Comparison of ENCODE assay signal across 27 cellular contexts in genomic region chr6:150914372-150914771, GRCh38.
"Had no signal": no experiment of that assay in that cellular context is flagged by ENCODE, and none has a peak within 500 bp of the region (broad histone marks: within the 10 kb centered on the region; RNA-seq: fewer than 3 reads in every experiment).

No MANE protein-coding gene starts in this region.

- H3K9me3 Mint-ChIP-seq: stimulated activated naive CD8-positive, alpha-beta T cell treated with anti-CD3 and anti-CD28 coated beads, Interleukin-15, Interleukin-2, amounts not matched to agents 100 ng/mL and 50 ng/mL, for 24 hours had no signal

- H3K4me1 ChIP-seq: left lung, parathyroid adenoma, psoas muscle, upper lobe of right lung had no signal

- H3K9ac ChIP-seq: parathyroid adenoma had no signal

- FAIRE-seq: keratinocyte, urothelium cell line had no signal

- DNase-seq: hippocampal formation; kidney glomerular epithelial cell; left cardiac atrium; left lung; midbrain; mucosa of descending colon; naive thymus-derived CD4-positive, alpha-beta T cell; nucleus accumbens; psoas muscle; stimulated activated CD4-positive, alpha-beta T cell treated with anti-CD3 and anti-CD28 coated beads, Interleukin-12 subunit alpha, Interleukin-12 subunit beta, amount 100 ng/mL, for 4 hours; stimulated activated CD4-positive, alpha-beta T cell treated with anti-CD3 and anti-CD28 coated beads, Interleukin-15, amount 100 ng/mL, for 24 hours; stimulated activated CD4-positive, alpha-beta T cell treated with anti-CD3 and anti-CD28 coated beads, Interleukin-2, amount 100 ng/mL, for 24 hours; stimulated activated CD4-positive, alpha-beta T cell treated with anti-CD3 and anti-CD28 coated beads, Interleukin-4, amount 100 ng/mL, for 1 hour; stimulated activated naive CD4-positive, alpha-beta T cell; tibial artery; trophoblast cell; upper lobe of right lung had no signal

- H3K79me2 ChIP-seq: parathyroid adenoma had no signal

- H3K4me1 Mint-ChIP-seq: naive thymus-derived CD4-positive, alpha-beta T cell had no signal

- H3K4me3 Mint-ChIP-seq: naive thymus-derived CD4-positive, alpha-beta T cell; natural killer cell treated with Interleukin-12 subunit alpha and Interleukin-12 subunit beta and Interleukin-15 and Interleukin-18, amount 100 ng/mL, for 72 hours; neural crest cell; stimulated activated naive CD8-positive, alpha-beta T cell treated with anti-CD3 and anti-CD28 coated beads, Interleukin-15, Interleukin-2, amounts not matched to agents 100 ng/mL and 50 ng/mL, for 24 hours had no signal

- H3K36me3 ChIP-seq: suprapubic skin had no signal

- H3K27me3 Mint-ChIP-seq: naive thymus-derived CD4-positive, alpha-beta T cell; natural killer cell treated with Interleukin-12 subunit alpha and Interleukin-12 subunit beta and Interleukin-15 and Interleukin-18, amount 100 ng/mL, for 72 hours; stimulated activated naive CD8-positive, alpha-beta T cell treated with anti-CD3 and anti-CD28 coated beads, Interleukin-15, Interleukin-2, amounts not matched to agents 100 ng/mL and 50 ng/mL, for 24 hours had no signal

- H3K27ac ChIP-seq: left lung, parathyroid adenoma, psoas muscle, skin epidermis, suprapubic skin, upper lobe of right lung had no signal

- H3K27ac Mint-ChIP-seq: naive thymus-derived CD4-positive, alpha-beta T cell; natural killer cell treated with Interleukin-12 subunit alpha and Interleukin-12 subunit beta and Interleukin-15 and Interleukin-18, amount 100 ng/mL, for 72 hours; stimulated activated naive CD8-positive, alpha-beta T cell treated with anti-CD3 and anti-CD28 coated beads, Interleukin-15, Interleukin-2, amounts not matched to agents 100 ng/mL and 50 ng/mL, for 24 hours had no signal

- H3K4me3 ChIP-seq: left lung, lung, mucosa of descending colon, psoas muscle, skin epidermis, suprapubic skin, thoracic aorta, tibial artery, upper lobe of right lung had no signal

- H3K27me3 ChIP-seq: left lung, suprapubic skin, tibial artery, upper lobe of right lung had no signal

- H2AFZ ChIP-seq: parathyroid adenoma had no signal

- ATAC-seq: mucosa of descending colon; naive thymus-derived CD4-positive, alpha-beta T cell; natural killer cell treated with Interleukin-12 subunit alpha and Interleukin-12 subunit beta and Interleukin-15 and Interleukin-18, amount 100 ng/mL, for 72 hours; psoas muscle; upper lobe of right lung had no signal

- H3K9me3 ChIP-seq: left lung, mucosa of descending colon, psoas muscle, suprapubic skin, thoracic aorta, tibial artery, upper lobe of right lung had no signal
